Comparison of ENCODE assay signal across 8 cellular contexts in genomic region chr20:36745927-36746659, GRCh38. TPM values are rescaled to one million over a fixed set of nuclear protein-coding genes. Genes with fewer than 3 reads are reported as not detected.
A peak's percentile ranks its signal among the peaks of the same experiment; 100 is the strongest.
DNase-seq lines count a peak whose midpoint lies in the region; ATAC-seq and TF ChIP-seq lines count a peak whose summit lies in the region.

Gene NDRG3 (minus strand): TSS chr20:36746090. CDS start chr20:36721735, 24,355 bp downstream.

- peak within 1 kb of the TSS; percentile 75 to 79 (median 79) for H3K4me3 ChIP-seq in right lobe of liver

- H3K4me1 ChIP-seq in right lobe of liver: no peaks in the 10 kb centered on the region

- no peak for TF ChIP-seq CTCF in CD14-positive monocyte (IDR thresholded peaks at IDR 0.05)
- peak in 2 of 4 donors; percentile 4 to 32 for TF ChIP-seq CTCF in right lobe of liver (IDR thresholded peaks at IDR 0.05)

- intact Hi-C loops in CD14-positive monocyte (cut with micrococcal nuclease): no loop called here
- intact Hi-C loops in right lobe of liver (cut with DNase I): no loop called here

- 13% methylated on average over 13 of the region's 63 CpGs for WGBS in right lobe of liver (ENCODE audit: insufficient coverage, low coverage, low lambda C conversion rate, missing lambda C conversion rate)

- H3K4me1 Mint-ChIP-seq in CD14-positive monocyte: peaks cover 22% of the 10 kb centered on the region

- H3K9me3 Mint-ChIP-seq in CD14-positive monocyte: peaks cover 0 to 2% (median 0%) of the 10 kb centered on the region in 7 donors

- DNase-seq in CD14-positive monocyte (ENCODE audit: low spot score) (peak; percentile 93), NCI-H748 treated with DMSO at 0.1 percent for 48 hours (lab: John Stamatoyannopoulos, UW) (peak; percentile 76), dermis microvascular lymphatic vessel endothelial cell (ENCODE audit: low read depth in 2 of 2) (peak; percentile 81 to 94), right lobe of liver (peak; percentile 94)
- DNase-seq in activated CD4-positive, alpha-beta T cell treated with anti-CD3 and anti-CD28 coated beads, Interleukin-2, amount 50 U/mL, for 4 hours: peak; percentile 90 to 91
- DNase-seq in stimulated activated CD4-positive, alpha-beta T cell treated with anti-CD3 and anti-CD28 coated beads, Interleukin-4, amount 100 ng/mL, for 4 hours: peak; percentile 86 to 92

- H3K27ac Mint-ChIP-seq in CD14-positive monocyte: peak within 1 kb of the TSS; percentile 60 to 85 (median 76)

- no peaks in the 10 kb centered on the region for H3K9me3 ChIP-seq in right lobe of liver

- peaks cover 6% of the 10 kb centered on the region in 2 donors for H3K36me3 Mint-ChIP-seq in CD14-positive monocyte

- H3K27ac ChIP-seq in right lobe of liver: peak within 1 kb of the TSS; percentile 40 to 69 (median 61)

- peaks cover 2 to 9% (median 7%) of the 10 kb centered on the region in 3 donors for H3K27me3 Mint-ChIP-seq in CD14-positive monocyte (ENCODE audit: low read depth in 3 of 3)

- TF ChIP-seq POLR2A in right lobe of liver (IDR thresholded peaks at IDR 0.05): no peak

- H3K36me3 ChIP-seq in right lobe of liver: no peaks in the 10 kb centered on the region

- peak; percentile 95 for ATAC-seq in GM19372 (IDR thresholded peaks at IDR 0.05; ENCODE audit: low read depth, unreplicated experiment)
- ATAC-seq in HG03558 (IDR thresholded peaks at IDR 0.05; ENCODE audit: extremely low read depth, unreplicated experiment): peak; percentile 67
- peak; percentile 98 to 99 (median 98) for ATAC-seq in right lobe of liver

- H3K4me3 Mint-ChIP-seq in CD14-positive monocyte: peak within 1 kb of the TSS; percentile 93 to 96

- no peaks in the 10 kb centered on the region for H3K27me3 ChIP-seq in right lobe of liver

RNA-seq across cellular contexts. Expression of gene NDRG3, which starts in this region (rescaled TPM):
- polyA plus RNA-seq in CD14-positive monocyte: 10 to 100 TPM; 21.7 to 23.2 TPM
- 28.3 and 28.9 TPM in 2 replicates for total RNA-seq in dermis microvascular lymphatic vessel endothelial cell
- 1 to 10 TPM; 5.2 to 8.0 (median 7.0) TPM for total RNA-seq in right lobe of liver

Comparison
In these comparisons a context has a peak if more than half of its experiments do, and no peak if none do; other contexts are left out.
1. Peak in every context shown above with its lines: DNase-seq, ATAC-seq, H3K4me3 ChIP-seq and H3K27ac ChIP-seq.